1 cellular context compared by ENCODE assay signal in the genomic region with DNA sequence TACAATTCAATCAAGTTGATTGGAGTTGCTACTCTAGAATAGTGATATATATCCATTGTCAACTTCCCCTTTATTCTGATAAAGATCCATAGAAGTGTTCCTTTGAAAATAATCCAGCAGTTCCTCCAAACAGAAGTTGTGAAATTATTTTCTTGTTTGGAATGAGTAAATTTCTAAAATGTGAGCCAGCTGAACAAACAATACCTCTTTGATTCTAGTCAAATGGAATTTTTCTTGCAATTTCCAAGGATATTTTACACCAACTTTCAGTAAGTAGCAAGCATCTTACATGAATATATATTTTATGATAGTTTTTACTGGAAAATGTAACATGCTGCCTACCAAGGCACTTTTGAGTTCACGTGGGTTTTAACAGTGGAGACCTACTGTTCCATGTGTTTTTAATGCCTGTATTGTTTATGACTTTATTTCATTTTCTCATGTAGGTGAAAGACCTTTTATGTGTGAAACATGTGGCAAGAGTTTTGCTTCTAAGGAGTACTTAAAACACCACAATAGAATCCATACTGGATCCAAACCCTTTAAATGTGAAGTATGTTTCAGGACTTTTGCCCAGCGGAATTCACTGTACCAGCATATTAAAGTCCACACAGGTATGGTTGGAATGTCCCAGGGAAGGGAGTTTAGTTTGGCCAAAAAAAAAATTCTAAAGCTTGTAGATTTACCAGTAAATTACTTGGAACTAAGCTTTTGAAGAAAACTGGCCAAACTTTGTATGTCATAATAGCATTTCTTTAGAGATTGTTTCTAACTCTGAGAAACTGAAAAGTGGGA.
TF ChIP-seq lines count a peak whose summit lies in the region.

No MANE protein-coding gene starts in this region.

TF ChIP-seq in IMR-90, 13 proteins besides CTCF, POLR2A, EP300 and RAD21:
- TF ChIP-seq RCOR1 (IDR thresholded peaks at IDR 0.05; ENCODE audit: insufficient replicate concordance, low read length) (no peak), CEBPB (IDR thresholded peaks at IDR 0.05; ENCODE audit: low read depth, low read length) (peak; percentile 36; the same call in 1 of the 2 replicates)
